10 cellular contexts compared by ENCODE assay signal in the genomic region with DNA sequence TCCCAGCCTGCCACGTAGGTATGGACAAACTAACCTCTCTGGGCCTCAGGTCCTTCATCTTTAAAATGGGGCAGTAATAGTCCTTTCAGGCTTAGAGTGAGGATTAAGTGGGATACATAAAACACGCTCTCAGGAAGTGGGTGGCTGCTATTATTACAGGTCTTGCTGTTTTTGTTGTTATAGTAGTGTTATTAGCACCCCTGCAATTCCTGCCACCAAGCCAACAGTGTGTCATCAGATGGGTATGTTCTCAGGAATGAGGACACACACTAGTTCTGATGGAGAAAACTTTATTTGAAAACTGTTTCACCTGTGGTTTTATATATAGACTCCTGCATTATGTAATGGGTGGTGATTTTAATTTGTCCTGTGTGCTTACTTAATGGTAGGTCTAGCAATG.
DNase-seq lines count a peak whose midpoint lies in the region; ATAC-seq and TF ChIP-seq lines count a peak whose summit lies in the region.
"Had no signal": no experiment of that assay in that cellular context is flagged by ENCODE, and none has a peak within 500 bp of the region (broad histone marks: within the 10 kb centered on the region; RNA-seq: fewer than 3 reads in every experiment).

No MANE protein-coding gene starts in this region.

- H3K4me1 ChIP-seq in HEK293 (ENCODE audit: control insufficient read depth, insufficient read depth, low read length) (peaks cover 6% of the 10 kb centered on the region), left lung (peaks cover 3% of the 10 kb centered on the region in 2 donors)

- intact Hi-C loops in left lung (cut with DNase I), result no loop called here

- ATAC-seq in left lung (peak; percentile 9), GM19324 (IDR thresholded peaks at IDR 0.05; ENCODE audit: low FRiP score, unreplicated experiment) (no peak), GM18502 (IDR thresholded peaks at IDR 0.05; ENCODE audit: poor library complexity, unreplicated experiment) (no peak), HG02588 (IDR thresholded peaks at IDR 0.05; ENCODE audit: unreplicated experiment) (no peak)

- H3K9me3 ChIP-seq in HEK293 (ENCODE audit: control insufficient read depth, insufficient read depth, low read depth, low read length) (no peaks in the 10 kb centered on the region), left lung (no peaks in the 10 kb centered on the region)

- H3K27me3 ChIP-seq in left lung, result no peaks in the 10 kb centered on the region

- CTCF ChIA-PET in HEK293 (lab: Yijun Ruan, JAX), result interaction anchor here (0.6 to 1.6 kb wide), 3 partner anchors 30 to 59 kb away, joined by 3 to 5 read pairs (median 4); no protein-coding TSS in a partner anchor

- in situ Hi-C loops in astrocyte of the spinal cord (cut with HindIII; ENCODE audit: low sequenced_read_pairs), result no loop called here

- TF ChIP-seq CTCF in AG10803 (conservative IDR thresholded peaks at IDR 0.05; ENCODE audit: low read length), result no peak
- TF ChIP-seq CTCF in HEK293 (tag by site-specific recombination; IDR thresholded peaks at IDR 0.05), result no peak
- TF ChIP-seq CTCF in astrocyte of the spinal cord (IDR thresholded peaks at IDR 0.05; ENCODE audit: low read depth, low read length), result no peak
- no peak for TF ChIP-seq CTCF in left lung (IDR thresholded peaks at IDR 0.05)

- no peak overlapping the region for H3K27ac ChIP-seq in HEK293 (ENCODE audit: extremely low read depth, low read depth, low read length)
- no peak overlapping the region for H3K27ac ChIP-seq in left lung

- no peak overlapping the region for H3K4me3 ChIP-seq in AG10803 (ENCODE audit: low read length)
- H3K4me3 ChIP-seq in HEK293 (ENCODE audit: low read depth, low read length), result no peak overlapping the region
- H3K4me3 ChIP-seq in astrocyte of the spinal cord (ENCODE audit: low read depth, low read length), result no peak overlapping the region
- H3K4me3 ChIP-seq in left lung, result no peak overlapping the region

- DNase-seq in AG10803 (ENCODE audit: low read depth), result peak; percentile 58
- peak; percentile 54 for DNase-seq in astrocyte of the spinal cord (ENCODE audit: low read depth, low spot score)
- no peak for DNase-seq in left lung
- no peak for DNase-seq in activated T-cell treated with anti-CD3 and anti-CD28 coated beads, Interleukin-2, amount 50 U/mL, for 1 hour
- DNase-seq: activated CD4-positive, alpha-beta memory T cell treated with anti-CD3 and anti-CD28 coated beads for 36 hours; MV-4-11 had no signal

- POLR2A ChIA-PET in HEK293 (lab: Yijun Ruan, JAX), result interaction anchor here (0.6 to 2.7 kb wide), 3 partner anchors 19 to 133 kb away, joined by 3 to 7 read pairs (median 5); partner anchors contain the start of gene LRRC1

- H3K36me3 ChIP-seq in HEK293 (ENCODE audit: control insufficient read depth in 2 of 2, insufficient read depth in 1 of 2, low read length in 2 of 2) (peaks cover 3 to 7% of the 10 kb centered on the region in 2 experiments; a peak in 2 of 3 replicates), left lung (no peaks in the 10 kb centered on the region)

TF ChIP-seq in HEK293, 187 proteins besides CTCF, POLR2A, EP300 and RAD21:
- TF ChIP-seq SP7 (tag by site-specific recombination; IDR thresholded peaks at IDR 0.05) (peak; percentile 73), ZFHX2 (tag by site-specific recombination; conservative IDR thresholded peaks at IDR 0.05) (peak; percentile 36; the same call in 1 of the 2 replicates), ZNF777 (tag by site-specific recombination; IDR thresholded peaks at IDR 0.05; ENCODE audit: borderline replicate concordance) (no peak), ZNF549 (tag by site-specific recombination; IDR thresholded peaks at IDR 0.05) (no peak), ZNF248 (tag by site-specific recombination; IDR thresholded peaks at IDR 0.05) (no peak)
TF ChIP-seq in HEK293: peak in this region for 2.

Comparison
In these comparisons a context has a peak if more than half of its experiments do, and no peak if none do; other contexts are left out.
1. DNase-seq: peak in AG10803 (single experiment) and astrocyte of the spinal cord (single experiment); none in left lung (0 of 2) and activated T-cell treated with anti-CD3 and anti-CD28 coated beads, Interleukin-2, amount 50 U/mL, for 1 hour (single experiment).